ENCODE assay signal across 1 cellular context in the genomic region with DNA sequence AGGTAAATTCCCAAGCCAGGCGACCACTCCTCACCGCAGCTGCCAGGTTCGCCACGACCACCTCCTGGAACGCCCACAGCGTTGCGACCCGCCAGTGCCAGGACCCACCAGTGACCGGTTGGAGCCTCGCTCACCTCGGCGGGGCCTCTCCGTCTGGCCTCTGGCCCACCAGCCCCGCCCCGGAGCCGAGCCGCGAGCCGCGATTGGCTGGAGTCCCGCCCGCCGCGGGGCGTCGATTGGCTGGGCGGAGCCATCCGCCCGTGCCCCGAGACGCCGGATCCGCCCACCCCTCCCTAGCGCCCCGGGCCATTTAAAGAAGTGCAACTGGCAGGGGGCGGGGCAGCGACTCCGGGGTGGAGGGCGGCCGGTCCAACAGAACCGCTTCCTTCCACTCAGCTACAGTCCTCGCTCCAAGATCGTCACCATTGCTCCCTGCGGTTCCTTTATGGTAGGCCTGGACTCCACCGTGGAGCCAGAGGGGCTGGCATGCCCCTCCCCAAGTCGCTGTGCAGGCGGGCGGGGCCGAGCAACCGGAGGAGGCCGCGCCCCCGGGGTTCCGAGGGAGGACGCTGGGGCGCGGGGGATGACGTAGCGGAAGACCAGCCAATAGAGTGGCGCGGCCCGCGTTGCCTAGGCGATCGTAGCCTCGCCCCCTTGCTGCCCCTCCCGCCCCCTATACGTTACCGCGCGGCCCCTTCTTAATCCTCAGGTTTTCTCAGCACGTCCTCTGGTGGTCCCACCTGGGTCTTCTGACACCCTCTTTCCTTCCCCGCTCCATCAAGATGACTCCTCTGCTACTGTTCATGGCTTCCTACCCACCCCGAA.
TF ChIP-seq lines count a peak whose summit lies in the region.

A gene with protein sequence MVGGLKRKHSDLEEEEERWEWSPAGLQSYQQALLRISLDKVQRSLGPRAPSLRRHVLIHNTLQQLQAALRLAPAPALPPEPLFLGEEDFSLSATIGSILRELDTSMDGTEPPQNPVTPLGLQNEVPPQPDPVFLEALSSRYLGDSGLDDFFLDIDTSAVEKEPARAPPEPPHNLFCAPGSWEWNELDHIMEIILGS (minus strand): TSS at position 155 of the 825 bp plus-strand sequence. CDS start 2,255 bp downstream, outside the sequence.

TF ChIP-seq in SK-N-SH, 30 proteins besides CTCF, POLR2A, EP300 and RAD21 (continued from another document):
- TF ChIP-seq CHD2 (IDR thresholded peaks at IDR 0.05; ENCODE audit: low read length, partially characterized antibody) (peak; percentile 13), SIN3A (IDR thresholded peaks at IDR 0.05; ENCODE audit: borderline replicate concordance, low read depth, low read length) (0 out of 2 replicates have a peak, but pooled peaks have one; percentile 73)
- TF ChIP-seq, protein P1, sequence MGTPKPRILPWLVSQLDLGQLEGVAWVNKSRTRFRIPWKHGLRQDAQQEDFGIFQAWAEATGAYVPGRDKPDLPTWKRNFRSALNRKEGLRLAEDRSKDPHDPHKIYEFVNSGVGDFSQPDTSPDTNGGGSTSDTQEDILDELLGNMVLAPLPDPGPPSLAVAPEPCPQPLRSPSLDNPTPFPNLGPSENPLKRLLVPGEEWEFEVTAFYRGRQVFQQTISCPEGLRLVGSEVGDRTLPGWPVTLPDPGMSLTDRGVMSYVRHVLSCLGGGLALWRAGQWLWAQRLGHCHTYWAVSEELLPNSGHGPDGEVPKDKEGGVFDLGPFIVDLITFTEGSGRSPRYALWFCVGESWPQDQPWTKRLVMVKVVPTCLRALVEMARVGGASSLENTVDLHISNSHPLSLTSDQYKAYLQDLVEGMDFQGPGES (IDR thresholded peaks at IDR 0.05; ENCODE audit: low read depth, low read length): 0 out of 2 replicates have a peak, but pooled peaks have one; percentile 26
